1 cellular context compared by ENCODE assay signal in genomic region chr21:38139380-38140168, GRCh38.
A peak's percentile ranks its signal among the peaks of the same experiment; 100 is the strongest.
TF ChIP-seq lines count a peak whose summit lies in the region.

No MANE protein-coding gene starts in this region.

TF ChIP-seq in HEK293, 187 proteins besides CTCF, POLR2A, EP300 and RAD21 (continued from another document):
- TF ChIP-seq PRDM10 (tag by site-specific recombination; IDR thresholded peaks at IDR 0.05): peak; percentile 72
- TF ChIP-seq ZNF140 (tag by site-specific recombination; IDR thresholded peaks at IDR 0.05): no peak
- TF ChIP-seq SP7 (tag by site-specific recombination; IDR thresholded peaks at IDR 0.05): peak; percentile 10; the same call in 1 of the 2 replicates
- peak; percentile 82 for TF ChIP-seq ZSCAN23 (tag by site-specific recombination; IDR thresholded peaks at IDR 0.05)
- TF ChIP-seq ZNF518A (tag by site-specific recombination; conservative IDR thresholded peaks at IDR 0.05; ENCODE audit: low read depth): 0 out of 2 replicates have a peak, but pooled peaks have one; percentile 13
- peak; percentile 20; the same call in 1 of the 2 replicates for TF ChIP-seq ZBTB48 (tag by site-specific recombination; IDR thresholded peaks at IDR 0.05)
- TF ChIP-seq WT1 (tag by site-specific recombination; IDR thresholded peaks at IDR 0.05): peak; percentile 96
- 0 out of 2 replicates have a peak, but pooled peaks have one; percentile 54 for TF ChIP-seq ZBTB21 (tag by site-specific recombination; IDR thresholded peaks at IDR 0.05)
- no peak for TF ChIP-seq ZNF211 (tag by site-specific recombination; IDR thresholded peaks at IDR 0.05; ENCODE audit: low read depth)
- peak; percentile 68 for TF ChIP-seq ZNF629 (tag by site-specific recombination; IDR thresholded peaks at IDR 0.05)
- TF ChIP-seq ZNF366 (tag by site-specific recombination; conservative IDR thresholded peaks at IDR 0.05): peak; percentile 30; the same call in 1 of the 2 replicates
- TF ChIP-seq SP3 (tag by site-specific recombination; IDR thresholded peaks at IDR 0.05): no peak
- TF ChIP-seq ZNF639 (tag by site-specific recombination; IDR thresholded peaks at IDR 0.05): peak; percentile 51; the same call in 1 of the 2 replicates
- 0 out of 2 replicates have a peak, but pooled peaks have one; percentile 22 for TF ChIP-seq KLF17 (tag by site-specific recombination; IDR thresholded peaks at IDR 0.05)
- TF ChIP-seq ZIC2 (tag by site-specific recombination; IDR thresholded peaks at IDR 0.05): no peak
